In genomic region chr20:63433351-63433750, GRCh38 we compare ENCODE assay signal across 1 cellular context.
TF ChIP-seq lines count a peak whose summit lies in the region.

No MANE protein-coding gene starts in this region.

TF ChIP-seq in WTC11, 78 proteins besides CTCF, POLR2A, EP300 and RAD21 (continued from another document):
- TF ChIP-seq AFF4 (CRISPR knock-in tag; IDR thresholded peaks at IDR 0.05; ENCODE audit: borderline replicate concordance): no peak
- no peak for TF ChIP-seq FOXP1 (CRISPR knock-in tag; IDR thresholded peaks at IDR 0.05; ENCODE audit: borderline replicate concordance)
- TF ChIP-seq E2F4 (CRISPR knock-in tag; IDR thresholded peaks at IDR 0.05; ENCODE audit: borderline replicate concordance, low read depth): no peak
- no peak for TF ChIP-seq SP1 (CRISPR knock-in tag; conservative IDR thresholded peaks at IDR 0.05)
- TF ChIP-seq OVOL2 (CRISPR knock-in tag; IDR thresholded peaks at IDR 0.05; ENCODE audit: borderline replicate concordance): no peak
- TF ChIP-seq GRHL2 (CRISPR knock-in tag; IDR thresholded peaks at IDR 0.05; ENCODE audit: insufficient replicate concordance, severe bottlenecking): no peak
- no peak for TF ChIP-seq CREB1 (CRISPR knock-in tag; IDR thresholded peaks at IDR 0.05)
- no peak for TF ChIP-seq SOX15 (CRISPR knock-in tag; IDR thresholded peaks at IDR 0.05)
- no peak for TF ChIP-seq STAT6 (CRISPR knock-in tag; conservative IDR thresholded peaks at IDR 0.05; ENCODE audit: low read depth)
